19 cellular contexts compared by ENCODE assay signal in genomic region chr17:39661744-39662541, GRCh38. TPM values are rescaled to one million over a fixed set of nuclear protein-coding genes. Genes with fewer than 3 reads are reported as not detected.
DNase-seq lines count a peak whose midpoint lies in the region; ATAC-seq and TF ChIP-seq lines count a peak whose summit lies in the region.
"Had no signal": no experiment of that assay in that cellular context is flagged by ENCODE, and none has a peak within 500 bp of the region (broad histone marks: within the 10 kb centered on the region; RNA-seq: fewer than 3 reads in every experiment).

No MANE protein-coding gene starts in this region.

- in situ Hi-C loops in gastrocnemius medialis (cut with MboI; ENCODE audit: low sequenced_read_pairs in 4 of 4) = no loop called here

- H3K36me3 ChIP-seq in BLaER1 treated with 17β-estradiol and CSF1 and Interleukin-3, amounts not matched to agents 10 nM and 100 nM = peaks cover 21 to 61% (median 41%) of the 10 kb centered on the region in 11 experiments
- H3K36me3 ChIP-seq in HEK293 (ENCODE audit: control insufficient read depth in 2 of 2, insufficient read depth in 1 of 2, low read length in 2 of 2) (peaks cover 3 to 56% of the 10 kb centered on the region in 2 experiments; a peak in 1 of 3 replicates), esophagus muscularis mucosa (peaks cover 25 to 63% (median 50%) of the 10 kb centered on the region in 4 donors), gastrocnemius medialis (peaks cover 0 to 6% of the 10 kb centered on the region in 2 donors)

- H3K4me3 ChIP-seq in BLaER1 treated with 17β-estradiol and CSF1 and Interleukin-3, amounts not matched to agents 10 nM and 100 nM = no peak overlapping the region
- H3K4me3 ChIP-seq in HEK293 (ENCODE audit: low read depth, low read length) (no peak overlapping the region), esophagus muscularis mucosa (no peak overlapping the region), gastrocnemius medialis (peak overlapping the region in 2 of 4 donors; percentile 33 to 38)
- H3K4me3 ChIP-seq: SK-N-MC, tibial nerve had no signal

- DNase-seq in esophagus muscularis mucosa (ENCODE audit: extremely low spot score) (no peak), gastrocnemius medialis (no peak), NCI-H2107 (lab: John Stamatoyannopoulos, UW) (no peak), NAMALWA (ENCODE audit: low spot score) (no peak)
- DNase-seq: activated CD8-positive, alpha-beta memory T cell treated with anti-CD3 and anti-CD28 coated beads for 24 hours; activated naive CD8-positive, alpha-beta T cell treated with anti-CD3 and anti-CD28 coated beads, Interleukin-2, amount 10 ng/mL, durations not matched to agents 7 days and 5 days; foreskin fibroblast; kidney glomerular epithelial cell; midbrain; NCI-H1417 treated with DMSO at 0.1 percent for 48 hours had no signal

- H3K4me1 ChIP-seq in BLaER1 treated with 17β-estradiol and CSF1 and Interleukin-3, amounts not matched to agents 10 nM and 100 nM = peaks cover 49 to 96% (median 93%) of the 10 kb centered on the region in 10 experiments
- H3K4me1 ChIP-seq in HEK293 (ENCODE audit: control insufficient read depth, insufficient read depth, low read length) (peaks cover 9% of the 10 kb centered on the region), esophagus muscularis mucosa (peaks cover 47 to 85% (median 80%) of the 10 kb centered on the region in 4 donors), gastrocnemius medialis (peaks cover 79 to 82% of the 10 kb centered on the region in 2 donors)

- TF ChIP-seq EP300 in esophagus muscularis mucosa (IDR thresholded peaks at IDR 0.05) = no peak

- H3K9ac ChIP-seq in BLaER1 treated with 17β-estradiol and CSF1 and Interleukin-3, amounts not matched to agents 10 nM and 100 nM = peak overlapping the region in 1 of 11 experiments; percentile 2; a peak in 1 of 22 replicates

- CTCF ChIA-PET in HEK293 (lab: Yijun Ruan, JAX) = interaction anchor here (0.6 to 1.8 kb wide), 4 partner anchors 36 to 92 kb away, joined by 3 to 10 read pairs (median 4); no protein-coding TSS in a partner anchor

- no peak for TF ChIP-seq POLR2A in esophagus muscularis mucosa (IDR thresholded peaks at IDR 0.05; ENCODE audit: low read depth)
- no peak for TF ChIP-seq POLR2A in gastrocnemius medialis (IDR thresholded peaks at IDR 0.05)

- TF ChIP-seq CTCF in HEK293 (tag by site-specific recombination; IDR thresholded peaks at IDR 0.05) (no peak), esophagus muscularis mucosa (IDR thresholded peaks at IDR 0.05) (no peak), gastrocnemius medialis (IDR thresholded peaks at IDR 0.05 in 4 of 5, conservative IDR thresholded peaks at IDR 0.05 in 1 of 5) (no peak)

- intact Hi-C loops in esophagus muscularis mucosa (cut with DNase I) (no loop called here), gastrocnemius medialis (cut with DNase I; ENCODE audit: low total_unique reads) (loop anchor here (5.0 to 10.0 kb wide), 2 partner anchors 90 to 467 kb away; partner anchors contain the start of gene CACNB1)

- POLR2A ChIA-PET in HEK293 (lab: Yijun Ruan, JAX) = no interaction called here

- ATAC-seq in gastrocnemius medialis (no peak), HG03460 (IDR thresholded peaks at IDR 0.05; ENCODE audit: unreplicated experiment) (no peak)
- ATAC-seq: activated CD4-positive, CD25-positive, alpha-beta regulatory T cell treated with anti-CD3 and anti-CD28 coated beads, Interleukin-2, amount 50 U/mL, for 24 hours; stimulated activated effector memory CD8-positive, alpha-beta T cell treated with anti-CD3 and anti-CD28 coated beads, Interleukin-12 subunit alpha, Interleukin-12 subunit beta, amount 100 ng/mL, for 72 hours had no signal

- peak overlapping the region; percentile 69 to 99 (median 93) for H3K4me2 ChIP-seq in BLaER1 treated with 17β-estradiol and CSF1 and Interleukin-3, amounts not matched to agents 10 nM and 100 nM

- no peak overlapping the region for H3K27ac ChIP-seq in BLaER1 treated with 17β-estradiol and CSF1 and Interleukin-3, amounts not matched to agents 10 nM and 100 nM
- 0 out of 2 replicates have a peak overlapping the region, but pooled peaks have one; percentile 9 for H3K27ac ChIP-seq in HEK293 (ENCODE audit: extremely low read depth, low read depth, low read length)
- H3K27ac ChIP-seq in esophagus muscularis mucosa (replicated peaks in 1 of 4) = peak overlapping the region; percentile 31 to 73 (median 60)
- peak overlapping the region; percentile 96 to 99 (median 98) for H3K27ac ChIP-seq in gastrocnemius medialis
- H3K27ac ChIP-seq: SK-N-MC had no signal

- peaks cover 10 to 20% (median 12%) of the 10 kb centered on the region in 11 experiments for H3K27me3 ChIP-seq in BLaER1 treated with 17β-estradiol and CSF1 and Interleukin-3, amounts not matched to agents 10 nM and 100 nM
- H3K27me3 ChIP-seq in esophagus muscularis mucosa (peaks cover 0 to 23% (median 11%) of the 10 kb centered on the region in 4 donors), gastrocnemius medialis (no peaks in the 10 kb centered on the region)

- H4K20me1 ChIP-seq in BLaER1 treated with 17β-estradiol and CSF1 and Interleukin-3, amounts not matched to agents 10 nM and 100 nM = peaks cover 2 to 93% (median 45%) of the 10 kb centered on the region in 11 experiments; a peak in 19 of 22 replicates

- 61% methylated on average over 2 of the region's 8 CpGs for WGBS in esophagus muscularis mucosa

- H3K9me3 ChIP-seq in BLaER1 treated with 17β-estradiol and CSF1 and Interleukin-3, amounts not matched to agents 10 nM and 100 nM (replicated peaks in 1 of 11) = no peaks in the 10 kb centered on the region
- H3K9me3 ChIP-seq in HEK293 (ENCODE audit: control insufficient read depth, insufficient read depth, low read depth, low read length) (no peaks in the 10 kb centered on the region), esophagus muscularis mucosa (no peaks in the 10 kb centered on the region), gastrocnemius medialis (no peaks in the 10 kb centered on the region)
- H3K9me3 ChIP-seq: tibial nerve had no signal

TF ChIP-seq in HEK293, 187 proteins besides CTCF, POLR2A, EP300 and RAD21:
- no peak for TF ChIP-seq BCL11B (tag by site-specific recombination; IDR thresholded peaks at IDR 0.05; ENCODE audit: low read depth)
- TF ChIP-seq ZNF792 (tag by site-specific recombination; IDR thresholded peaks at IDR 0.05) = no peak
- TF ChIP-seq TSHZ1 (tag by site-specific recombination; IDR thresholded peaks at IDR 0.05; ENCODE audit: borderline replicate concordance) = no peak
- TF ChIP-seq ZNF580 (tag by site-specific recombination; IDR thresholded peaks at IDR 0.05) = 0 out of 2 replicates have a peak, but pooled peaks have one; percentile 33

RNA-seq across cellular contexts. Expression of gene TCAP, which starts 3.2 kb away (rescaled TPM):
- total RNA-seq in esophagus muscularis mucosa (1 to 10 TPM in 3 of 4 donors, under 1 TPM in 1; 0.99 to 2.1 (median 1.3) TPM), gastrocnemius medialis (1,000 to 10,000 TPM; 1,768 to 3,088 (median 2,493) TPM)

RNA-seq across cellular contexts. Expression of gene PNMT, which starts 6.3 kb away (rescaled TPM):
- total RNA-seq in esophagus muscularis mucosa (10 to 100 TPM in 3 of 4 donors, 1 to 10 TPM in 1; 9.4 to 14.3 (median 10.6) TPM), gastrocnemius medialis (10 to 100 TPM in 1 of 4 donors, 1 to 10 TPM in 3; 2.0 to 11.8 (median 7.1) TPM)
- total RNA-seq: activated naive CD8-positive, alpha-beta T cell treated with anti-CD3 and anti-CD28 coated beads, Interleukin-2, amount 10 ng/mL, durations not matched to agents 7 days and 5 days; endothelial cell of umbilical vein; T-helper 2 cell treated with Interferon-gamma antibody and Interleukin-4, amounts not matched to agents 100 ng/mL and 5 ng/mL, for 36 hours had no signal

RNA-seq across cellular contexts. Expression of gene STARD3, which starts 25.0 kb away (rescaled TPM):
- 10 to 100 TPM; 27.5 to 47.3 (median 38.6) TPM for total RNA-seq in esophagus muscularis mucosa
- 10 to 100 TPM; 31.0 to 41.7 (median 41.0) TPM for total RNA-seq in gastrocnemius medialis

RNA-seq across cellular contexts. Expression of gene PGAP3, which starts 25.9 kb away (rescaled TPM):
- 1 to 10 TPM; 6.2 to 9.4 (median 8.5) TPM for total RNA-seq in esophagus muscularis mucosa
- total RNA-seq in gastrocnemius medialis = 1 to 10 TPM; 4.3 to 9.5 (median 6.1) TPM

RNA-seq across cellular contexts. Expression of gene PPP1R1B, which starts 35.2 kb away (rescaled TPM):
- total RNA-seq in esophagus muscularis mucosa (10 to 100 TPM in 2 of 4 donors, 1 to 10 TPM in 2; 4.9 to 14.8 (median 9.8) TPM), gastrocnemius medialis (1 to 10 TPM in 2 of 4 donors, not detected in 2; 1.5 to 5.1 TPM)
- total RNA-seq: activated naive CD8-positive, alpha-beta T cell treated with anti-CD3 and anti-CD28 coated beads, Interleukin-2, amount 10 ng/mL, durations not matched to agents 7 days and 5 days; endothelial cell of umbilical vein; T-helper 2 cell treated with Interferon-gamma antibody and Interleukin-4, amounts not matched to agents 100 ng/mL and 5 ng/mL, for 36 hours had no signal

Comparison
In these comparisons a context has a peak if more than half of its experiments do, and no peak if none do; other contexts are left out.
1. H3K27ac ChIP-seq: peak in HEK293 (single experiment), esophagus muscularis mucosa (4 of 4) and gastrocnemius medialis (4 of 4); none in BLaER1 treated with 17β-estradiol and CSF1 and Interleukin-3, amounts not matched to agents 10 nM and 100 nM (0 of 11).
2. RNA of gene TCAP, which starts 3.2 kb away (total RNA-seq): 1,768 to 3,088 TPM in gastrocnemius medialis; 0.99 to 2.1 TPM in esophagus muscularis mucosa; every median in the first group is over 100 times any median in the second.